36 cellular contexts compared by ENCODE assay signal in the genomic region with DNA sequence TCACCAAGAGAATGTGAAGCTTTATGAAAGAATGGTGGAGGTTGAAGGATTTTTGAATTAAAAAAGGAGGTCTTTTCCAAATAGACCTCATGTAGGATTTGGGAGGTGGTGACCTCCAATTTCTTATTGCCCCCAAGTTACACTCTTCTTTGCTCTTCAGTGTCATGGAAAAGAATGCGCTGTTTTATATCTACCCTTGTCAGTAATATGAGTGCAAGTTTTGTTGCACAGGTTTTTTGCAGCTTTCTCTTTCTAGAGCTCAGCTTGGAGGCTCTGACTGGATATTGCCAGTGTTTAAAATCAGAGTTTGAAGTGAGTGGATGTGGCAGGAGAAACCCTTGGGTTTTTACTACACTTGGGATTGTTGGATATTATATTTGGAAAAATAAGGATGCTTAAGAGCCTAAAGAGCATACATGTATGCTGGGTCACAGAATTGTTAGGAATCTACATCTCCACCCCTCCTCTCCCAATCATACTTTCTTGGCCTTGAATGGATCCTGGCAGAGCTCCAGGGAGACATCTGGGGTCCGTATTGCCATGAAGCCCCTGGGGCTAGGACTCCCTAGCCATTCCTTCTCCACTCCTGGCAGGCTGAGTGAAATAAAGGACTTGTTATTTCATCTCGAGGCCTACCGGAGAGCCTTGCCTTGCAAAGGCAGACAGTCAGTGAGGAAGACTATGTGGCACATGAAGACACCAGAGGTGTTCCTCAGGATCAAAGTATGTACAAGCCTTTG. TPM values are rescaled to one million over a fixed set of nuclear protein-coding genes. Genes with fewer than 3 reads are reported as not detected.
DNase-seq lines count a peak whose midpoint lies in the region; ATAC-seq and TF ChIP-seq lines count a peak whose summit lies in the region.
"Had no signal": no experiment of that assay in that cellular context is flagged by ENCODE, and none has a peak within 500 bp of the region (broad histone marks: within the 10 kb centered on the region; RNA-seq: fewer than 3 reads in every experiment).

No MANE protein-coding gene starts in this region.

- intact Hi-C loops in activated CD8-positive, alpha-beta T cell treated with anti-CD3 and anti-CD28 coated beads for 36 hours (cut with micrococcal nuclease) = no loop called here

- in situ Hi-C loops in KBM-7 (cut with MboI; ENCODE audit: low pct_unique_long_range_greater_than_20kb, low sequenced_read_pairs) = no loop called here

- H3K36me3 Mint-ChIP-seq in activated CD8-positive, alpha-beta T cell treated with anti-CD3 and anti-CD28 coated beads for 36 hours (ENCODE audit: low read depth) = no peaks in the 10 kb centered on the region
- H3K36me3 Mint-ChIP-seq: activated naive CD4-positive, alpha-beta T cell treated with anti-CD3 and anti-CD28 coated beads, Interleukin-2, amount 10 ng/mL, durations not matched to agents 7 days and 5 days; CD8-positive, alpha-beta memory T cell; neural progenitor cell had no signal

- no peak overlapping the region for H3K4me3 Mint-ChIP-seq in activated CD8-positive, alpha-beta T cell treated with anti-CD3 and anti-CD28 coated beads for 36 hours
- H3K4me3 Mint-ChIP-seq: activated naive CD4-positive, alpha-beta T cell treated with anti-CD3 and anti-CD28 coated beads, Interleukin-2, amount 10 ng/mL, durations not matched to agents 7 days and 5 days; CD8-positive, alpha-beta memory T cell; H9; neural progenitor cell; stimulated activated naive CD8-positive, alpha-beta T cell treated with anti-CD3 and anti-CD28 coated beads, Interleukin-15, Interleukin-2, amounts not matched to agents 100 ng/mL and 50 ng/mL, for 24 hours had no signal

- H3K27me3 ChIP-seq in thoracic aorta (replicated peaks; ENCODE audit: insufficient read depth) = no peaks in the 10 kb centered on the region
- H3K27me3 ChIP-seq: body of pancreas, esophagus muscularis mucosa, pancreas, uterus had no signal

- no peak for TF ChIP-seq CTCF in activated CD8-positive, alpha-beta T cell treated with anti-CD3 and anti-CD28 coated beads for 36 hours (IDR thresholded peaks at IDR 0.05)
- no peak for TF ChIP-seq CTCF in thoracic aorta (IDR thresholded peaks at IDR 0.05)

- POLR2A ChIA-PET in activated CD8-positive, alpha-beta T cell treated with anti-CD3 and anti-CD28 coated beads for 36 hours (lab: Charles Lee) = no interaction called here

- no peak for ATAC-seq in activated CD8-positive, alpha-beta T cell treated with anti-CD3 and anti-CD28 coated beads for 36 hours
- peak; percentile 40 for ATAC-seq in thoracic aorta (ENCODE audit: insufficient number of reproducible peaks, low FRiP score, low read depth)
- ATAC-seq in HG03457 (IDR thresholded peaks at IDR 0.05; ENCODE audit: unreplicated experiment) = no peak
- ATAC-seq in HG03342 (IDR thresholded peaks at IDR 0.05; ENCODE audit: unreplicated experiment) = no peak
- ATAC-seq: body of pancreas, GM12878 had no signal

- no peaks in the 10 kb centered on the region for H3K27me3 Mint-ChIP-seq in activated CD8-positive, alpha-beta T cell treated with anti-CD3 and anti-CD28 coated beads for 36 hours
- H3K27me3 Mint-ChIP-seq: activated naive CD4-positive, alpha-beta T cell treated with anti-CD3 and anti-CD28 coated beads, Interleukin-2, amount 10 ng/mL, durations not matched to agents 7 days and 5 days had no signal

- no peak overlapping the region for H3K27ac ChIP-seq in thoracic aorta
- H3K27ac ChIP-seq: body of pancreas, esophagus muscularis mucosa, HL-60, KMS-11, left ventricle myocardium inferior, neural progenitor cell, pancreas, SJCRH30, uterus had no signal

- H3K4me3 ChIP-seq in thoracic aorta = no peak overlapping the region
- H3K4me3 ChIP-seq: body of pancreas, esophagus muscularis mucosa, GM12878, left ventricle myocardium inferior, neural progenitor cell, pancreas, SJCRH30, smooth muscle cell, uterus had no signal

- H3K4me1 Mint-ChIP-seq in activated CD8-positive, alpha-beta T cell treated with anti-CD3 and anti-CD28 coated beads for 36 hours (ENCODE audit: low read depth) = no peaks in the 10 kb centered on the region
- H3K4me1 Mint-ChIP-seq: activated naive CD4-positive, alpha-beta T cell treated with anti-CD3 and anti-CD28 coated beads, Interleukin-2, amount 10 ng/mL, durations not matched to agents 7 days and 5 days; CD8-positive, alpha-beta memory T cell; H9 had no signal

- CTCF ChIA-PET in activated CD8-positive, alpha-beta T cell treated with anti-CD3 and anti-CD28 coated beads for 36 hours (lab: Charles Lee) = interaction anchor here (1.7 to 1.9 kb wide), 2 partner anchors 37 to 349 kb away, joined by 4 to 5 read pairs; a partner anchor contains a TSS

- H3K36me3 ChIP-seq in thoracic aorta = peaks cover 6% of the 10 kb centered on the region
- H3K36me3 ChIP-seq: esophagus muscularis mucosa, left ventricle myocardium inferior, neural progenitor cell, pancreas, SJCRH30, uterus had no signal

- no peaks in the 10 kb centered on the region for H3K9me3 ChIP-seq in thoracic aorta
- H3K9me3 ChIP-seq: body of pancreas, esophagus muscularis mucosa, left ventricle myocardium inferior, pancreas, SJCRH30, uterus had no signal

- no peaks in the 10 kb centered on the region for H3K4me1 ChIP-seq in thoracic aorta (ENCODE audit: control insufficient read depth in 1 of 2, low read depth in 2 of 2)
- H3K4me1 ChIP-seq: body of pancreas, esophagus muscularis mucosa, left ventricle myocardium inferior, neural progenitor cell, pancreas, SJCRH30, uterus had no signal

- H3K9me3 Mint-ChIP-seq in activated CD8-positive, alpha-beta T cell treated with anti-CD3 and anti-CD28 coated beads for 36 hours = no peaks in the 10 kb centered on the region
- H3K9me3 Mint-ChIP-seq: activated naive CD4-positive, alpha-beta T cell treated with anti-CD3 and anti-CD28 coated beads, Interleukin-2, amount 10 ng/mL, durations not matched to agents 7 days and 5 days; CD8-positive, alpha-beta memory T cell; neural progenitor cell; stimulated activated naive CD8-positive, alpha-beta T cell treated with anti-CD3 and anti-CD28 coated beads, Interleukin-15, Interleukin-2, amounts not matched to agents 100 ng/mL and 50 ng/mL, for 24 hours had no signal

- no peak overlapping the region for H3K27ac Mint-ChIP-seq in activated CD8-positive, alpha-beta T cell treated with anti-CD3 and anti-CD28 coated beads for 36 hours
- H3K27ac Mint-ChIP-seq: activated naive CD4-positive, alpha-beta T cell treated with anti-CD3 and anti-CD28 coated beads, Interleukin-2, amount 10 ng/mL, durations not matched to agents 7 days and 5 days; CD8-positive, alpha-beta memory T cell; H9; neural progenitor cell; stimulated activated naive CD8-positive, alpha-beta T cell treated with anti-CD3 and anti-CD28 coated beads, Interleukin-15, Interleukin-2, amounts not matched to agents 100 ng/mL and 50 ng/mL, for 24 hours had no signal

- DNase-seq in NCI-H82 (lab: John Stamatoyannopoulos, UW) = peak; percentile 27
- DNase-seq in NCI-H82 treated with DMSO at 0.1 percent for 48 hours (lab: John Stamatoyannopoulos, UW; ENCODE audit: unreplicated experiment) = no peak
- DNase-seq in KBM-7 = peak; percentile 23
- peak; percentile 2 for DNase-seq in activated CD8-positive, alpha-beta T cell treated with anti-CD3 and anti-CD28 coated beads for 36 hours
- DNase-seq in thoracic aorta (ENCODE audit: low spot score) = no peak
- DNase-seq: activated CD4-positive, alpha-beta T cell treated with anti-CD3 and anti-CD28 coated beads, Interleukin-2, amount 50 U/mL, for 4 hours; activated CD4-positive, CD25-positive, alpha-beta regulatory T cell; activated CD8-positive, alpha-beta memory T cell treated with anti-CD3 and anti-CD28 coated beads, Interleukin-2, amount 50 U/mL, for 4 hours; activated naive CD4-positive, alpha-beta T cell treated with anti-CD3 and anti-CD28 coated beads, Interleukin-2, amount 10 ng/mL, durations not matched to agents 7 days and 5 days; body of pancreas; CD8-positive, alpha-beta memory T cell; dermis blood vessel endothelial cell; foreskin fibroblast; H9; head of caudate nucleus; islet precursor cell; left ventricle myocardium inferior; mesendoderm; MM.1S; NCI-H146; NCI-H510A treated with DMSO at 0.1 percent for 48 hours; RPMI8226; SJCRH30; stimulated activated CD4-positive, alpha-beta T cell treated with anti-CD3 and anti-CD28 coated beads, Interleukin-2, amount 100 ng/mL, for 24 hours; uterus had no signal

RNA-seq across cellular contexts. Expression of a gene that starts 43.8 kb away (rescaled TPM):
- not detected for total RNA-seq in activated CD8-positive, alpha-beta T cell treated with anti-CD3 and anti-CD28 coated beads for 36 hours
- total RNA-seq in thoracic aorta = 1 to 10 TPM; 4.7 to 6.1 TPM
- total RNA-seq: CD8-positive, alpha-beta memory T cell; T-helper 1 cell treated with Interleukin-12 subunit alpha and Interleukin-12 subunit beta and Interleukin-4 antibody, amounts not matched to agents 30 ng/mL and 1 ng/mL, for 36 hours had no signal

Comparison
In these comparisons a context has a peak if more than half of its experiments do, and no peak if none do; other contexts are left out.
1. DNase-seq: peak in NCI-H82 (single experiment), KBM-7 (single experiment) and activated CD8-positive, alpha-beta T cell treated with anti-CD3 and anti-CD28 coated beads for 36 hours (single experiment); none in NCI-H82 treated with DMSO at 0.1 percent for 48 hours (single experiment) and thoracic aorta (single experiment).
2. RNA of a gene that starts 43.8 kb away (total RNA-seq): 4.7 to 6.1 TPM in thoracic aorta; not detected in activated CD8-positive, alpha-beta T cell treated with anti-CD3 and anti-CD28 coated beads for 36 hours; every median in the first group is over 4 times any median in the second.